Comparison of ENCODE assay signal across 18 cellular contexts in the genomic region with DNA sequence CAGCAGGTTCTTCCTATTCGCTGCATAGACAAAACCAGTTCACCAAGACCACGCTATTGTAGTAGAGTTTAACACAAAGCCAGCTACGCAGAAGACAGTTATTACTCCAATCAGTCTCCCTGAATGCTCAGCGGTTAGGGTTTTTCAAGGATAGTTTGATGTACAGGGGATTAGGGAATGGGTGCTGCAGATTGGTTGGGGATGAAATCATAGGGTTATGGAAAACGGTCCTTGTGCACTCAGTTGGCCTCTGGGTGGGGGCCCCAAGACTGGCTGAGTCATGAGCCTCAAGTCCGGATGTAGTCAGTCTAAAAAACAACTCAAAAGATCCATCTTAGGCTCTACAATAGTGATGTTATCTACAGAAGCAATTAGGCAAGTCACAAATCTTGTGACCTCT. TPM values are rescaled to one million over a fixed set of nuclear protein-coding genes. Genes with fewer than 3 reads are reported as not detected.
"Had no signal": no experiment of that assay in that cellular context is flagged by ENCODE, and none has a peak within 500 bp of the region (broad histone marks: within the 10 kb centered on the region; RNA-seq: fewer than 3 reads in every experiment).

No MANE protein-coding gene starts in this region.

- H3K4me3 Mint-ChIP-seq: nephron progenitor cell; stimulated activated naive B cell treated with anti-CD40 and anti-IgM and Interleukin-4, amounts not matched to agents 10 μg/mL and 1 μg/mL and 100 μg/mL, for 72 hours; stimulated activated naive CD8-positive, alpha-beta T cell treated with anti-CD3 and anti-CD28 coated beads, Interleukin-15, amount 100 ng/mL, for 72 hours had no signal

- H3K36me3 Mint-ChIP-seq: stimulated activated naive B cell treated with anti-CD40 and anti-IgM and Interleukin-4, amounts not matched to agents 10 μg/mL and 1 μg/mL and 100 μg/mL, for 72 hours had no signal

- H3K27ac Mint-ChIP-seq: naive thymus-derived CD4-positive, alpha-beta T cell; nephron progenitor cell; stimulated activated naive B cell treated with anti-CD40 and anti-IgM and Interleukin-4, amounts not matched to agents 10 μg/mL and 1 μg/mL and 100 μg/mL, for 72 hours; stimulated activated naive CD8-positive, alpha-beta T cell treated with anti-CD3 and anti-CD28 coated beads, Interleukin-15, amount 100 ng/mL, for 72 hours had no signal

- H3K27me3 Mint-ChIP-seq: naive thymus-derived CD4-positive, alpha-beta T cell; stimulated activated naive B cell treated with anti-CD40 and anti-IgM and Interleukin-4, amounts not matched to agents 10 μg/mL and 1 μg/mL and 100 μg/mL, for 72 hours; stimulated activated naive CD8-positive, alpha-beta T cell treated with anti-CD3 and anti-CD28 coated beads, Interleukin-15, amount 100 ng/mL, for 72 hours had no signal

- DNase-seq: cortex of kidney; dorsolateral prefrontal cortex; effector CD8-positive, alpha-beta T cell; heart left ventricle; hypothalamus; kidney glomerular epithelial cell; mammary epithelial cell; naive thymus-derived CD4-positive, alpha-beta T cell; nephron progenitor cell; sigmoid colon; stimulated activated CD4-positive, alpha-beta T cell treated with anti-CD3 and anti-CD28 coated beads, Interleukin-2, amount 100 ng/mL, for 24 hours; stimulated activated CD4-positive, alpha-beta T cell treated with anti-CD3 and anti-CD28 coated beads, Interleukin-4, amount 100 ng/mL, for 4 hours; stimulated activated naive B cell treated with anti-CD40 and anti-IgM and Interleukin-4, amounts not matched to agents 10 μg/mL and 1 μg/mL and 100 μg/mL, for 72 hours; stimulated activated naive CD8-positive, alpha-beta T cell treated with anti-CD3 and anti-CD28 coated beads, Interleukin-15, amount 100 ng/mL, for 72 hours; testis had no signal

RNA-seq across cellular contexts. Expression of a gene that starts 57.5 kb away (rescaled TPM):
- total RNA-seq: esophagus mucosa, frontal cortex, mammary epithelial cell, mesenteric fat pad had no signal
- polyA plus RNA-seq: mammary epithelial cell had no signal
